22 cellular contexts compared by ENCODE assay signal in the genomic region with DNA sequence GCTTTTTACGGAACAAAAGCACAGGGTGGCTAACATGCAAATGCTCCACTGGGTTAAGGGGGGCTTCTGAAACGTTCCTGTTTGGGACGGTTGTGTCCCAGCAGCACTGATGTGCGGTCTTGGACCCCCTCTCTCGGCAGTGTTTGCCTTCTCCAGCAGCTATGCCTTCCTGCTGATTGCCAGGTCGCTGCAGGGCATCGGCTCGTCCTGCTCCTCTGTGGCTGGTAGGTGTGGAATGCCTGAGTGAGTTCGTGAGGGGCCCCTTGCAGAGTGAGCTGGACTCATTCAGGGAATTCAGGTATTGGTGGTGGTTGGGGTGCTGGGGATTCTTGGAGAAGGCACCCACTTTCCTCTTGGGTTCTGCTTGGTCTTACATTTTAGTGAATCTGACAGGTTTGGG. TPM values are rescaled to one million over a fixed set of nuclear protein-coding genes. Genes with fewer than 3 reads are reported as not detected.
DNase-seq lines count a peak whose midpoint lies in the region; ATAC-seq and TF ChIP-seq lines count a peak whose summit lies in the region.
"Had no signal": no experiment of that assay in that cellular context is flagged by ENCODE, and none has a peak within 500 bp of the region (broad histone marks: within the 10 kb centered on the region; RNA-seq: fewer than 3 reads in every experiment).

No MANE protein-coding gene starts in this region.

- no peak for ATAC-seq in GM19395 (IDR thresholded peaks at IDR 0.05; ENCODE audit: unreplicated experiment)
- ATAC-seq: A549, HCT116 had no signal

- H3K27me3 ChIP-seq in endodermal cell (ENCODE audit: control insufficient read depth, insufficient read depth, low read length, poor library complexity, severe bottlenecking) (no peaks in the 10 kb centered on the region), stomach (peaks cover 0 to 51% (median 8%) of the 10 kb centered on the region in 3 donors), prostate gland (replicated peaks; ENCODE audit: insufficient read depth) (no peaks in the 10 kb centered on the region)
- H3K27me3 ChIP-seq: BE2C; BLaER1 treated with 17β-estradiol and CSF1 and Interleukin-3, amounts not matched to agents 10 nM and 100 nM had no signal

- no peak overlapping the region for H3K9ac ChIP-seq in endodermal cell (ENCODE audit: extremely low read depth, low read length, poor library complexity, severe bottlenecking)
- H3K9ac ChIP-seq: BLaER1 treated with 17β-estradiol and CSF1 and Interleukin-3, amounts not matched to agents 10 nM and 100 nM; GM23248 had no signal

- H3K27ac ChIP-seq in endodermal cell (ENCODE audit: low read depth, low read length), result no peak overlapping the region
- H3K27ac ChIP-seq in stomach, result no peak overlapping the region
- no peak overlapping the region for H3K27ac ChIP-seq in prostate gland
- H3K27ac ChIP-seq: A549; BLaER1 treated with 17β-estradiol and CSF1 and Interleukin-3, amounts not matched to agents 10 nM and 100 nM; GM23248 had no signal

- TF ChIP-seq CTCF in endodermal cell (conservative IDR thresholded peaks at IDR 0.05) (no peak), stomach (IDR thresholded peaks at IDR 0.05) (no peak), prostate gland (IDR thresholded peaks at IDR 0.05) (no peak)

- intact Hi-C loops in stomach (cut with DNase I; ENCODE audit: low total_unique reads), result no loop called here
- intact Hi-C loops in prostate gland (cut with DNase I), result no loop called here

- H3K9me3 ChIP-seq in endodermal cell (ENCODE audit: control insufficient read depth, low read length) (no peaks in the 10 kb centered on the region), stomach (no peaks in the 10 kb centered on the region), prostate gland (no peaks in the 10 kb centered on the region)
- H3K9me3 ChIP-seq: A549; BE2C; BLaER1 treated with 17β-estradiol and CSF1 and Interleukin-3, amounts not matched to agents 10 nM and 100 nM had no signal

- WGBS in endodermal cell (ENCODE audit: insufficient coverage in 1 of 2, insufficient read length in 1 of 2), 2 experiments, result 79 to 91% methylated on average over 1 to 9 of the region's 9 CpGs
- WGBS in stomach, 5 donors, result 60 to 75% (median 65%) methylated on average over 9 of the region's 9 CpGs
- WGBS in prostate gland, result 73% methylated on average over 9 of the region's 9 CpGs

- H3K4me3 ChIP-seq in endodermal cell (ENCODE audit: low read length), result no peak overlapping the region
- no peak overlapping the region for H3K4me3 ChIP-seq in stomach
- H3K4me3 ChIP-seq in prostate gland, result no peak overlapping the region
- H3K4me3 ChIP-seq: A549; BLaER1 treated with 17β-estradiol and CSF1 and Interleukin-3, amounts not matched to agents 10 nM and 100 nM; GM23248 had no signal

- no peak for TF ChIP-seq EP300 in stomach (IDR thresholded peaks at IDR 0.05)

- H3K4me3 Mint-ChIP-seq in endodermal cell, result no peak overlapping the region
- H3K4me3 Mint-ChIP-seq: CD14-positive monocyte; CD4-positive, alpha-beta T cell; CD8-positive, alpha-beta memory T cell had no signal

- H3K27ac Mint-ChIP-seq in endodermal cell, result peak overlapping the region; percentile 36
- H3K27ac Mint-ChIP-seq: CD4-positive, alpha-beta T cell; CD8-positive, alpha-beta memory T cell had no signal

- peaks cover 5% of the 10 kb centered on the region for H3K27me3 Mint-ChIP-seq in endodermal cell (ENCODE audit: insufficient read depth)

- H3K9me3 Mint-ChIP-seq in endodermal cell, result no peaks in the 10 kb centered on the region
- H3K9me3 Mint-ChIP-seq: CD14-positive monocyte; CD4-positive, alpha-beta T cell; CD8-positive, alpha-beta memory T cell had no signal

- H3K36me3 Mint-ChIP-seq in endodermal cell (ENCODE audit: low read depth), result no peaks in the 10 kb centered on the region
- H3K36me3 Mint-ChIP-seq: CD14-positive monocyte; CD8-positive, alpha-beta memory T cell had no signal

- H3K4me1 ChIP-seq in endodermal cell (ENCODE audit: control insufficient read depth, insufficient read depth, low read length), result peaks cover 3% of the 10 kb centered on the region
- H3K4me1 ChIP-seq in stomach, result no peaks in the 10 kb centered on the region
- no peaks in the 10 kb centered on the region for H3K4me1 ChIP-seq in prostate gland (replicated peaks)
- H3K4me1 ChIP-seq: A549 had no signal

- TF ChIP-seq POLR2A in stomach (IDR thresholded peaks at IDR 0.05) (no peak), prostate gland (IDR thresholded peaks at IDR 0.05) (no peak)

- DNase-seq in ELF-1 (ENCODE audit: low read depth, low spot score) (peak; percentile 53), endodermal cell (peak; percentile 60), stomach (peak; percentile 22), prostate gland (ENCODE audit: low spot score) (no peak)
- DNase-seq in activated CD8-positive, alpha-beta memory T cell treated with anti-CD3 and anti-CD28 coated beads, Interleukin-2, amount 50 U/mL, for 48 hours, result no peak
- DNase-seq: 8988T; ACHN; AML-193; BE2C; CD4-positive, alpha-beta T cell; CD8-positive, alpha-beta memory T cell; DMS 273 treated with DMSO at 0.1 percent for 48 hours; DMS79; EL; GM23248; H7 had no signal

- no peaks in the 10 kb centered on the region for H3K36me3 ChIP-seq in endodermal cell (ENCODE audit: control insufficient read depth, insufficient read depth, low read length)
- no peaks in the 10 kb centered on the region for H3K36me3 ChIP-seq in stomach
- no peaks in the 10 kb centered on the region for H3K36me3 ChIP-seq in prostate gland
- H3K36me3 ChIP-seq: BE2C; BLaER1 treated with 17β-estradiol and CSF1 and Interleukin-3, amounts not matched to agents 10 nM and 100 nM had no signal

- peaks cover 6% of the 10 kb centered on the region for H3K4me1 Mint-ChIP-seq in endodermal cell

RNA-seq across cellular contexts. Expression of a gene that starts 13.0 kb away (rescaled TPM):
- total RNA-seq in endodermal cell, result under 1 TPM; 0.24 TPM
- polyA plus RNA-seq in endodermal cell (2013, experiment 1 of 2), result 0.75 TPM
- 0.37 TPM for polyA plus RNA-seq in endodermal cell (2013, experiment 2 of 2)
- 10 to 100 TPM in 1 of 5 donors, 1 to 10 TPM in 3, not detected in 1; 2.3 to 49.6 (median 6.8) TPM for total RNA-seq in stomach
- polyA plus RNA-seq in stomach, result 1 to 10 TPM in 2 of 3 donors, under 1 TPM in 1; 0.43 to 1.2 (median 1.1) TPM
- total RNA-seq in prostate gland, result 1 to 10 TPM; 1.3 to 1.9 TPM
- total RNA-seq: GM23248 had no signal

RNA-seq across cellular contexts. Expression of a gene that starts 56.6 kb away (rescaled TPM):
- total RNA-seq in endodermal cell, result not detected
- not detected for polyA plus RNA-seq in endodermal cell (2013, experiment 1 of 2)
- polyA plus RNA-seq in endodermal cell (2013, experiment 2 of 2), result not detected
- not detected for total RNA-seq in stomach
- polyA plus RNA-seq in stomach, result not detected
- total RNA-seq in prostate gland, result not detected
- total RNA-seq: CD4-positive, alpha-beta T cell; CD8-positive, alpha-beta memory T cell; GM23248; H1; H7 had no signal
- polyA plus RNA-seq: A549; CD14-positive monocyte; CD8-positive, alpha-beta memory T cell; GM23248; H1 had no signal

Comparison
In these comparisons a context has a peak if more than half of its experiments do, and no peak if none do; other contexts are left out.
1. DNase-seq: peak in ELF-1 (single experiment), endodermal cell (single experiment) and stomach (single experiment); none in prostate gland (single experiment) and activated CD8-positive, alpha-beta memory T cell treated with anti-CD3 and anti-CD28 coated beads, Interleukin-2, amount 50 U/mL, for 48 hours (single experiment).